32 cellular contexts compared by ENCODE assay signal in the genomic region with DNA sequence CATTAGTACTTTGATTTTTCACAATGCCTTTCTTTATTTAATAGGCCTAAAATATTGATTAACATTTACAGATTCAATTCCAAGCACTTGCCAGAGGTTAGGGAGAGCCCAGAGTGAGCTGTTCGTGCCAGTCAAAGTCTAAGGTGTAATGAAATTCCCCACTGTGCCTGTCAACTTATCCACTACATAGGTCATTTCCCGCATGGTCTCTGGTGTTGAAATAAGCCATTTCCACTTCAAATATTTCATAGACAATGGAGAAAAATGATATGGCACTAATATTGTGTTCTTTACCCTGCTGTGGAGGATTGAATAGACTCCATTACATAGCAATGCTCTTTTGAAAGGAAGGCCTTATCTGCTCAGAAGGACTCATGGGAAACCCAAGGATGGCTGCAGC.
"Had no signal": no experiment of that assay in that cellular context is flagged by ENCODE, and none has a peak within 500 bp of the region (broad histone marks: within the 10 kb centered on the region; RNA-seq: fewer than 3 reads in every experiment).

No MANE protein-coding gene starts in this region.

- H3K9me3 Mint-ChIP-seq: T-cell had no signal

- H3K27ac Mint-ChIP-seq: T-cell had no signal

- H3K36me3 Mint-ChIP-seq: T-cell had no signal

- H3K4me2 ChIP-seq: PC-9 had no signal

- H3K36me3 ChIP-seq: MG63, SJCRH30 had no signal

- ATAC-seq: Panc1, Right ventricle myocardium inferior, SK-N-SH treated with all-trans-retinoic acid at 6 μM for 48 hours, T-cell had no signal

- H3K27ac ChIP-seq: PC-9, RWPE1, SJCRH30, SK-N-MC had no signal

- H2AFZ ChIP-seq: PC-9 had no signal

- H3K4me1 Mint-ChIP-seq: T-cell had no signal

- H3K4me1 ChIP-seq: SJCRH30 had no signal

- H3K4me3 Mint-ChIP-seq: T-cell had no signal

- H3K27me3 ChIP-seq: MG63, SJCRH30 had no signal

- DNase-seq: Kasumi-1, MG63, NCI-H1048, NCI-H1092 treated with DMSO at 0.1 percent for 48 hours, NCI-H1105 treated with DMSO at 0.1 percent for 48 hours, NCI-H1417, NCI-H1436, NCI-H1694, NCI-H187, NCI-H1930, NCI-H2029 treated with DMSO at 0.1 percent for 48 hours, NCI-H2081 treated with DMSO at 0.1 percent for 48 hours, NCI-H2107, NCI-H2171, NCI-H226, NCI-H446 treated with DMSO at 0.1 percent for 48 hours, NCI-H510A, NCI-H524, NCI-H526, NCI-H69, NCI-H748 treated with DMSO at 0.1 percent for 48 hours, NCI-H82, PC-9, SHP77, SIG-M5, SJCRH30, T-cell had no signal

- H3K4me3 ChIP-seq: MG63, PC-9, SJCRH30, SK-N-MC had no signal

- H3K9me3 ChIP-seq: MG63, SJCRH30 had no signal
